In genomic region chr9:134545213-134546211, GRCh38 we compare ENCODE assay signal across 15 cellular contexts.
DNase-seq lines count a peak whose midpoint lies in the region; ATAC-seq and TF ChIP-seq lines count a peak whose summit lies in the region.
"Had no signal": no experiment of that assay in that cellular context is flagged by ENCODE, and none has a peak within 500 bp of the region (broad histone marks: within the 10 kb centered on the region; RNA-seq: fewer than 3 reads in every experiment).

No MANE protein-coding gene starts in this region.

- H2BK15ac ChIP-seq in mesenchymal stem cell (ENCODE audit: low read depth, poor library complexity, severe bottlenecking): no peak overlapping the region

- H3K9ac ChIP-seq in endodermal cell (ENCODE audit: extremely low read depth, low read length, poor library complexity, severe bottlenecking) (no peak overlapping the region), mesenchymal stem cell (ENCODE audit: low read length) (peak overlapping the region; percentile 86)

- H3K4me1 Mint-ChIP-seq in endodermal cell: peaks cover 16% of the 10 kb centered on the region
- H3K4me1 Mint-ChIP-seq in stimulated activated memory B cell treated with anti-CD40 and anti-IgM and Interleukin-4, amounts not matched to agents 10 μg/mL and 1 μg/mL and 100 μg/mL, for 72 hours: no peaks in the 10 kb centered on the region
- H3K4me1 Mint-ChIP-seq: activated B cell treated with CpG ODN at 0.5 μM for 24 hours had no signal

- H3K36me3 Mint-ChIP-seq in endodermal cell (ENCODE audit: low read depth): no peaks in the 10 kb centered on the region
- H3K36me3 Mint-ChIP-seq in stimulated activated memory B cell treated with anti-CD40 and anti-IgM and Interleukin-4, amounts not matched to agents 10 μg/mL and 1 μg/mL and 100 μg/mL, for 72 hours: no peaks in the 10 kb centered on the region

- no peak overlapping the region for H2AFZ ChIP-seq in mesenchymal stem cell (ENCODE audit: low read depth, low read length)

- peak overlapping the region; percentile 94 for H2BK120ac ChIP-seq in mesenchymal stem cell (ENCODE audit: low read depth, low read length)

- no peak for ATAC-seq in GM21447 (IDR thresholded peaks at IDR 0.05; ENCODE audit: unreplicated experiment)
- ATAC-seq in stimulated activated memory B cell treated with anti-CD40 and anti-IgM and Interleukin-4, amounts not matched to agents 10 μg/mL and 1 μg/mL and 100 μg/mL, for 72 hours: no peak
- ATAC-seq in GM18858 (IDR thresholded peaks at IDR 0.05; ENCODE audit: unreplicated experiment): no peak
- ATAC-seq: effector memory CD8-positive, alpha-beta T cell; PC-3 had no signal

- no peak overlapping the region for H3K4me3 Mint-ChIP-seq in endodermal cell
- H3K4me3 Mint-ChIP-seq in stimulated activated memory B cell treated with anti-CD40 and anti-IgM and Interleukin-4, amounts not matched to agents 10 μg/mL and 1 μg/mL and 100 μg/mL, for 72 hours: no peak overlapping the region
- H3K4me3 Mint-ChIP-seq: activated B cell treated with CpG ODN at 0.5 μM for 24 hours; effector memory CD8-positive, alpha-beta T cell; H9 had no signal

- peak overlapping the region; percentile 91 to 93 for H3K18ac ChIP-seq in mesenchymal stem cell (ENCODE audit: low read depth in 1 of 2, low read length in 2 of 2)

- no peaks in the 10 kb centered on the region for H3K79me1 ChIP-seq in mesenchymal stem cell (replicated peaks; ENCODE audit: low read length, poor library complexity, severe bottlenecking)

- peaks cover 1% of the 10 kb centered on the region for H3K27me3 Mint-ChIP-seq in endodermal cell (ENCODE audit: insufficient read depth)
- H3K27me3 Mint-ChIP-seq in stimulated activated memory B cell treated with anti-CD40 and anti-IgM and Interleukin-4, amounts not matched to agents 10 μg/mL and 1 μg/mL and 100 μg/mL, for 72 hours: peaks cover 38% of the 10 kb centered on the region

- H2AK5ac ChIP-seq in mesenchymal stem cell (ENCODE audit: low read length, severe bottlenecking): peak overlapping the region; percentile 87

- intact Hi-C loops in tibial artery (cut with DNase I; ENCODE audit: low total_unique reads): no loop called here

- no peak overlapping the region for H3K23ac ChIP-seq in mesenchymal stem cell (ENCODE audit: low read length in 2 of 2)

- peak overlapping the region; percentile 19 for H2BK5ac ChIP-seq in mesenchymal stem cell (ENCODE audit: low read depth, low read length, poor library complexity, severe bottlenecking)

- no peaks in the 10 kb centered on the region for H3K36me3 ChIP-seq in H7 (replicated peaks; ENCODE audit: control insufficient read depth, insufficient read depth, low read length)
- no peaks in the 10 kb centered on the region for H3K36me3 ChIP-seq in endodermal cell (ENCODE audit: control insufficient read depth, insufficient read depth, low read length)
- H3K36me3 ChIP-seq in mesenchymal stem cell (ENCODE audit: control insufficient read depth in 1 of 2, insufficient read depth in 2 of 2, low read depth in 1 of 2, low read length in 2 of 2): no peaks in the 10 kb centered on the region
- H3K36me3 ChIP-seq in tibial artery: no peaks in the 10 kb centered on the region

- DNase-seq in H7: peak; percentile 56
- DNase-seq in endodermal cell: peak; percentile 58
- peak; percentile 95 for DNase-seq in mesenchymal stem cell
- peak in 1 of 2 donors; percentile 59 for DNase-seq in tibial artery
- no peak for DNase-seq in activated CD4-positive, alpha-beta T cell treated with anti-CD3 and anti-CD28 coated beads for 4 hours
- DNase-seq: activated B cell treated with CpG ODN at 0.5 μM for 24 hours; activated gamma-delta T cell; effector memory CD8-positive, alpha-beta T cell; H9; kidney glomerular epithelial cell; NCI-H1105 treated with DMSO at 0.1 percent for 48 hours; PC-3 had no signal

- no peaks in the 10 kb centered on the region for H3K27me3 ChIP-seq in H7 (ENCODE audit: control insufficient read depth, insufficient read depth, low read length)
- no peaks in the 10 kb centered on the region for H3K27me3 ChIP-seq in endodermal cell (ENCODE audit: control insufficient read depth, insufficient read depth, low read length, poor library complexity, severe bottlenecking)
- H3K27me3 ChIP-seq in mesenchymal stem cell (ENCODE audit: control insufficient read depth in 1 of 2, insufficient read depth in 1 of 2, low read length in 2 of 2): peaks cover 0 to 30% of the 10 kb centered on the region in 2 experiments
- H3K27me3 ChIP-seq in tibial artery: no peaks in the 10 kb centered on the region

- H3K4me1 ChIP-seq in endodermal cell (ENCODE audit: control insufficient read depth, insufficient read depth, low read length) (peaks cover 4% of the 10 kb centered on the region), mesenchymal stem cell (ENCODE audit: control insufficient read depth, insufficient read depth, low read depth, low read length) (peaks cover 44% of the 10 kb centered on the region), tibial artery (peaks cover 0 to 37% (median 24%) of the 10 kb centered on the region in 4 donors)

- H3K9me3 Mint-ChIP-seq in endodermal cell: peaks cover 12% of the 10 kb centered on the region
- peaks cover 2% of the 10 kb centered on the region for H3K9me3 Mint-ChIP-seq in stimulated activated memory B cell treated with anti-CD40 and anti-IgM and Interleukin-4, amounts not matched to agents 10 μg/mL and 1 μg/mL and 100 μg/mL, for 72 hours

- no peak overlapping the region for H3K4me3 ChIP-seq in H7 (ENCODE audit: insufficient read depth, low read depth, low read length)
- H3K4me3 ChIP-seq in endodermal cell (ENCODE audit: low read length): no peak overlapping the region
- H3K4me3 ChIP-seq in mesenchymal stem cell (ENCODE audit: insufficient read depth in 1 of 2, low read depth in 1 of 2, low read length in 2 of 2): peak overlapping the region in 1 of 2 experiments; percentile 68
- peak overlapping the region; percentile 17 to 33 for H3K4me3 ChIP-seq in tibial artery

- H3K4ac ChIP-seq in mesenchymal stem cell (ENCODE audit: low read depth in 1 of 2, low read length in 2 of 2): peak overlapping the region; percentile 90 to 96

- no peaks in the 10 kb centered on the region for H3K9me3 ChIP-seq in endodermal cell (ENCODE audit: control insufficient read depth, low read length)
- no peaks in the 10 kb centered on the region for H3K9me3 ChIP-seq in mesenchymal stem cell (ENCODE audit: control insufficient read depth, low read length)
- H3K9me3 ChIP-seq in tibial artery: no peaks in the 10 kb centered on the region

- H4K91ac ChIP-seq in mesenchymal stem cell (ENCODE audit: low read length): peak overlapping the region; percentile 96

- no peak for TF ChIP-seq CTCF in endodermal cell (conservative IDR thresholded peaks at IDR 0.05)
- no peak for TF ChIP-seq CTCF in tibial artery (IDR thresholded peaks at IDR 0.05)

- WGBS in endodermal cell (ENCODE audit: insufficient coverage in 1 of 2, insufficient read length in 1 of 2), 2 experiments: 93% methylated on average over 20 to 36 of the region's 36 CpGs
- 58% methylated on average over 36 of the region's 36 CpGs for WGBS in mesenchymal stem cell

- H3K27ac ChIP-seq in endodermal cell (ENCODE audit: low read depth, low read length): peak overlapping the region; percentile 67
- peak overlapping the region; percentile 83 for H3K27ac ChIP-seq in mesenchymal stem cell (ENCODE audit: low read length, poor library complexity, severe bottlenecking)
- peak overlapping the region; percentile 49 to 61 for H3K27ac ChIP-seq in tibial artery

- H3K27ac Mint-ChIP-seq in endodermal cell: peak overlapping the region; percentile 21
- H3K27ac Mint-ChIP-seq in stimulated activated memory B cell treated with anti-CD40 and anti-IgM and Interleukin-4, amounts not matched to agents 10 μg/mL and 1 μg/mL and 100 μg/mL, for 72 hours: no peak overlapping the region
- H3K27ac Mint-ChIP-seq: activated B cell treated with CpG ODN at 0.5 μM for 24 hours; effector memory CD8-positive, alpha-beta T cell had no signal

- H3K14ac ChIP-seq in mesenchymal stem cell (ENCODE audit: low read length in 2 of 2): peak overlapping the region in 1 of 2 experiments; percentile 12

- H4K8ac ChIP-seq in mesenchymal stem cell (ENCODE audit: low read length): peak overlapping the region; percentile 97

- no peak overlapping the region for H3K4me2 ChIP-seq in mesenchymal stem cell (ENCODE audit: low read length, poor library complexity, severe bottlenecking)

- peak overlapping the region; percentile 100 for H2BK12ac ChIP-seq in mesenchymal stem cell (ENCODE audit: low read length in 2 of 2)

Comparison
In these comparisons a context has a peak if more than half of its experiments do, and no peak if none do; other contexts are left out.
1. DNase-seq: peak in H7 (single experiment), endodermal cell (single experiment) and mesenchymal stem cell (single experiment); none in activated CD4-positive, alpha-beta T cell treated with anti-CD3 and anti-CD28 coated beads for 4 hours (0 of 2).
2. H3K4me3 ChIP-seq: peak in tibial artery (2 of 2); none in H7 (single experiment) and endodermal cell (single experiment).
3. Peak in every context shown above with its lines, with median percentiles within 50 percentile points of each other: H3K27ac ChIP-seq.